In the genomic region with DNA sequence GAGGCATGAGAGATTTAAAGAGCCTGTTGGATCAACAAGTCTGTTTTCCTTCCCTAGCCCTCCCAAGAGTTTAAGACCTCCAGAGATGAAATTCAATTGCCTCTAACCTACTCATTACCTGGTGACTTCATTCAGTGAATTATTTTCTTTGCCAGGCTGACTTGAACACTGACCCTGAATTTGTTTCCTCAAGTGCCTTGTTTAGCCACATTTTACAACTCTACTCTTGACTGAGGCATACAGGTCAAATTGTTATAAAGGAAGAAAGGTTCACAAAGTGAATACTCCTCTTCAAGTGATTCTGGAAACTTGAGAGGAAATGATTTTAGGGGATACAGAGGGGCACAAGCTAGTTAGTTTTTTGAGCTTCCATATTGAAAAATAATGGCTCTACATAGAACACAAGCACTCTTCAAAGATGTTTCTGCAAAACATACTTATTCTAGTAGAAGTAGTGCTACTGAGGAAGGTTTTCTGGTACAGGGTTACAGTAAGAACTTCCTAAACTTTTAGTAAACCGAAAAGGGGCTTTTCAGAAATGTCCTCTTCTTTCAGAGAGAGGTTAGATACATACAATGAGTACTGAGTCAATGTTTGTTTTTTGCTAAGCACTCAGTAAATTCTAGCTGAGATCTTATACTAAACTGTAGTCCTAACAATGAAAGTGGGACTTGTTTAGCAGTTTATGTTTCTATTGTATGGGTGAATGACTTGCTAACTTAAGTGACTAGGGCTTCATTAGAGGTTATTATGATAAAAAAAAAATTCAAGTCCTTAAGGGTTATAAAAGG, we compare ENCODE assay signal across 27 cellular contexts.
"Had no signal": no experiment of that assay in that cellular context is flagged by ENCODE, and none has a peak within 500 bp of the region (broad histone marks: within the 10 kb centered on the region; RNA-seq: fewer than 3 reads in every experiment).

No MANE protein-coding gene starts in this region.

- H3K4me1 Mint-ChIP-seq: brain, nephron had no signal

- ATAC-seq: effector memory CD8-positive, alpha-beta T cell; gastroesophageal sphincter; left cardiac atrium; right cardiac atrium; T-cell had no signal

- H3K4me1 ChIP-seq: ascending aorta, gastroesophageal sphincter, testis had no signal

- H3K9me3 ChIP-seq: ascending aorta, gastroesophageal sphincter, testis, transverse colon had no signal

- H3K27ac Mint-ChIP-seq: activated naive CD8-positive, alpha-beta T cell treated with anti-CD3 and anti-CD28 coated beads, Interleukin-2, amount 10 ng/mL, durations not matched to agents 7 days and 5 days; brain; effector memory CD8-positive, alpha-beta T cell; memory B cell; nephron; T-cell had no signal

- H3K36me3 ChIP-seq: ascending aorta, gastroesophageal sphincter, transverse colon had no signal

- H3K27me3 ChIP-seq: ascending aorta, hepatocyte, testis, transverse colon had no signal

- H3K4me3 Mint-ChIP-seq: activated naive CD4-positive, alpha-beta T cell treated with anti-CD3 and anti-CD28 coated beads, Interleukin-2, amount 10 ng/mL, durations not matched to agents 7 days and 5 days; activated naive CD8-positive, alpha-beta T cell treated with anti-CD3 and anti-CD28 coated beads, Interleukin-2, amount 10 ng/mL, durations not matched to agents 7 days and 5 days; brain; effector memory CD8-positive, alpha-beta T cell; memory B cell; nephron; T-cell had no signal

- H3K36me3 Mint-ChIP-seq: brain, memory B cell, T-cell had no signal

- H3K27me3 Mint-ChIP-seq: activated naive CD4-positive, alpha-beta T cell treated with anti-CD3 and anti-CD28 coated beads, Interleukin-2, amount 10 ng/mL, durations not matched to agents 7 days and 5 days; activated naive CD8-positive, alpha-beta T cell treated with anti-CD3 and anti-CD28 coated beads, Interleukin-2, amount 10 ng/mL, durations not matched to agents 7 days and 5 days; effector memory CD8-positive, alpha-beta T cell; T-cell had no signal

- DNase-seq: activated CD4-positive, alpha-beta T cell treated with anti-CD3 and anti-CD28 coated beads for 4 hours; activated CD4-positive, alpha-beta T cell treated with anti-CD3 and anti-CD28 coated beads, Interleukin-2, amount 50 U/mL, for 48 hours; activated CD4-positive, CD25-positive, alpha-beta regulatory T cell; activated CD8-positive, alpha-beta memory T cell treated with anti-CD3 and anti-CD28 coated beads, Interleukin-2, amount 50 U/mL, for 48 hours; activated effector memory CD4-positive, alpha-beta T cell treated with anti-CD3 and anti-CD28 coated beads, Interleukin-2, amount 50 U/mL, for 16 hours; activated naive CD4-positive, alpha-beta T cell treated with anti-CD3 and anti-CD28 coated beads, Interleukin-2, amount 10 ng/mL, durations not matched to agents 7 days and 5 days; activated naive CD8-positive, alpha-beta T cell treated with anti-CD3 and anti-CD28 coated beads, Interleukin-2, amount 10 ng/mL, durations not matched to agents 7 days and 5 days; dorsolateral prefrontal cortex; effector memory CD8-positive, alpha-beta T cell; erythroblast; islet precursor cell; left cardiac atrium; posterior cingulate gyrus; right cardiac atrium; stimulated activated CD4-positive, alpha-beta T cell treated with anti-CD3 and anti-CD28 coated beads, Interleukin-15, amount 100 ng/mL, for 24 hours; stimulated activated CD4-positive, alpha-beta T cell treated with anti-CD3 and anti-CD28 coated beads, Interleukin-2, amount 100 ng/mL, for 24 hours; stimulated activated naive CD4-positive, alpha-beta T cell treated with Interleukin-2 at 50 U/mL for 16 hours; T-cell; testis; transverse colon had no signal

- H3K9me3 Mint-ChIP-seq: brain; effector memory CD8-positive, alpha-beta T cell; memory B cell; nephron had no signal

- H3K4me3 ChIP-seq: ascending aorta, coronary artery, dorsolateral prefrontal cortex, gastroesophageal sphincter, hepatocyte, testis, transverse colon had no signal

- H3K27ac ChIP-seq: ascending aorta, coronary artery, dorsolateral prefrontal cortex, gastroesophageal sphincter, hepatocyte, testis, transverse colon had no signal
